8 cellular contexts compared by ENCODE assay signal in genomic region chr18:35497334-35498197, GRCh38. TPM values are rescaled to one million over a fixed set of nuclear protein-coding genes. Genes with fewer than 3 reads are reported as not detected.
DNase-seq lines count a peak whose midpoint lies in the region; ATAC-seq, FAIRE-seq and TF ChIP-seq lines count a peak whose summit lies in the region.

INO80C (minus strand) TSS chr18:35497960; CDS start chr18:35497874, 86 bp downstream.

- no peaks in the 10 kb centered on the region for H3K27me3 ChIP-seq in Caco-2 (replicated peaks; ENCODE audit: control insufficient read depth, insufficient read depth, low read length)
- no peaks in the 10 kb centered on the region for H3K27me3 ChIP-seq in effector memory CD4-positive, alpha-beta T cell (replicated peaks; ENCODE audit: control insufficient read depth, insufficient read depth, low read length, poor library complexity, severe bottlenecking)

- peak within 1 kb of the TSS; percentile 89 for H3K4me3 Mint-ChIP-seq in Caco-2 (ENCODE audit: unreplicated experiment)
- peak within 1 kb of the TSS; percentile 93 for H3K4me3 Mint-ChIP-seq in memory B cell

- peak within 1 kb of the TSS; percentile 39 for H3K4me3 ChIP-seq in Caco-2 (ENCODE audit: low read depth, low read length)
- H3K4me3 ChIP-seq in effector memory CD4-positive, alpha-beta T cell (ENCODE audit: insufficient read depth, low read depth, low read length, poor library complexity, severe bottlenecking) = peak within 1 kb of the TSS; percentile 99

- ATAC-seq in GM21381 (IDR thresholded peaks at IDR 0.05; ENCODE audit: unreplicated experiment) (peak; percentile 93), memory B cell (ENCODE audit: low read depth) (peak; percentile 86)

- intact Hi-C loops in Caco-2 (cut with micrococcal nuclease; ENCODE audit: unreplicated experiment) = loop anchor here (2.0 kb wide), 2 partner anchors 15 to 39 kb away; no protein-coding TSS in a partner anchor

- POLR2A ChIA-PET in Caco-2 (lab: Charles Lee) = interaction anchor here (1.3 kb wide), 2 partner anchors 9 to 15 kb away, joined by 4 to 13 read pairs; no protein-coding TSS in a partner anchor

- no peaks in the 10 kb centered on the region for H3K9me3 Mint-ChIP-seq in Caco-2 (ENCODE audit: unreplicated experiment)
- no peaks in the 10 kb centered on the region for H3K9me3 Mint-ChIP-seq in memory B cell

- H3K27ac Mint-ChIP-seq in Caco-2 (ENCODE audit: unreplicated experiment) = peak within 1 kb of the TSS; percentile 96
- peak within 1 kb of the TSS; percentile 97 for H3K27ac Mint-ChIP-seq in memory B cell

- no peaks in the 10 kb centered on the region for H3K27me3 Mint-ChIP-seq in Caco-2 (ENCODE audit: insufficient read depth, unreplicated experiment)
- no peaks in the 10 kb centered on the region for H3K27me3 Mint-ChIP-seq in memory B cell

- DNase-seq in Caco-2 = peak; percentile 83 to 84
- DNase-seq in HTR-8/SVneo (ENCODE audit: insufficient read length, low spot score) = peak; percentile 75
- peak; percentile 95 for DNase-seq in NOMO-1 treated with DMSO at 0.1 percent for 48 hours (lab: John Stamatoyannopoulos, UW; ENCODE audit: unreplicated experiment)
- DNase-seq in activated CD8-positive, alpha-beta memory T cell treated with anti-CD3 and anti-CD28 coated beads for 4 hours (ENCODE audit: low read depth in 2 of 2) = peak; percentile 84 to 87
- peak; percentile 83 to 86 (median 83) for DNase-seq in effector memory CD4-positive, alpha-beta T cell
- peak; percentile 90 to 92 for DNase-seq in memory B cell (ENCODE audit: low spot score in 2 of 2)
- peak; percentile 89 for DNase-seq in stimulated activated CD8-positive, alpha-beta memory T cell treated with anti-CD3 and anti-CD28 coated beads, Interleukin-12 subunit alpha, Interleukin-12 subunit beta, amount 100 ng/mL, for 1 hour (ENCODE audit: low read depth)

- CTCF ChIA-PET in Caco-2 (lab: Charles Lee) = interaction anchor here (0.9 kb wide), 1 partner anchor 9 kb away, joined by 3 read pairs; no protein-coding TSS in a partner anchor

- H3K4me1 ChIP-seq in Caco-2 = peaks cover 14% of the 10 kb centered on the region; the same call in 1 of the 2 replicates
- H3K4me1 ChIP-seq in effector memory CD4-positive, alpha-beta T cell (ENCODE audit: control insufficient read depth, insufficient read depth, low read length, poor library complexity, severe bottlenecking) = peaks cover 7% of the 10 kb centered on the region

- no peaks in the 10 kb centered on the region for H3K36me3 ChIP-seq in Caco-2 (ENCODE audit: control insufficient read depth, insufficient read depth, low read length)
- H3K36me3 ChIP-seq in effector memory CD4-positive, alpha-beta T cell (ENCODE audit: control insufficient read depth, insufficient read depth, low read length) = no peaks in the 10 kb centered on the region

- peaks cover 10% of the 10 kb centered on the region for H3K36me3 Mint-ChIP-seq in Caco-2 (ENCODE audit: insufficient read depth, unreplicated experiment)
- peaks cover 2% of the 10 kb centered on the region for H3K36me3 Mint-ChIP-seq in memory B cell

- H3K9me3 ChIP-seq in Caco-2 = no peaks in the 10 kb centered on the region
- no peaks in the 10 kb centered on the region for H3K9me3 ChIP-seq in effector memory CD4-positive, alpha-beta T cell (ENCODE audit: control insufficient read depth, low read length)

- no peak for FAIRE-seq in HTR-8/SVneo (lab: Jason Lieb, UNC)

- peak within 1 kb of the TSS; percentile 99 for H3K27ac ChIP-seq in effector memory CD4-positive, alpha-beta T cell (ENCODE audit: insufficient read depth, low read length, poor library complexity, severe bottlenecking)

- H3K4me1 Mint-ChIP-seq in Caco-2 (ENCODE audit: low read depth, unreplicated experiment) (no peaks in the 10 kb centered on the region), memory B cell (peaks cover 27% of the 10 kb centered on the region)

- no peak for TF ChIP-seq CTCF in Caco-2 (IDR thresholded peaks at IDR 0.05; ENCODE audit: insufficient read depth in 1 of 2, low read depth in 1 of 2, low read length in 1 of 2, severe bottlenecking in 1 of 2, unreplicated experiment in 1 of 2)

- BruUV-seq in Caco-2 (replicated peaks; lab: Mats Ljungman, UMichigan) = TSS peak; percentile 95

RNA-seq across cellular contexts. Expression of gene INO80C, which starts in this region (rescaled TPM):
- total RNA-seq in Caco-2 (2022) = 22.7 and 26.6 TPM in 2 replicates

Comparison
In these comparisons a context has a peak if more than half of its experiments do, and no peak if none do; other contexts are left out.
1. Peak in every context shown above with its lines: DNase-seq, ATAC-seq, H3K4me3 ChIP-seq and H3K27ac ChIP-seq.